13 cellular contexts compared by ENCODE assay signal in genomic region chr16:17474572-17474971, GRCh38. TPM values are rescaled to one million over a fixed set of nuclear protein-coding genes. Genes with fewer than 3 reads are reported as not detected.
DNase-seq lines count a peak whose midpoint lies in the region; ATAC-seq, FAIRE-seq and TF ChIP-seq lines count a peak whose summit lies in the region.
"Had no signal": no experiment of that assay in that cellular context is flagged by ENCODE, and none has a peak within 500 bp of the region (broad histone marks: within the 10 kb centered on the region; RNA-seq: fewer than 3 reads in every experiment).

No MANE protein-coding gene starts in this region.

- no peak overlapping the region for H3K4me3 ChIP-seq in neural progenitor cell
- H3K4me3 ChIP-seq in aorta (ENCODE audit: low read length in 2 of 2): no peak overlapping the region
- H3K4me3 ChIP-seq: coronary artery, upper lobe of left lung had no signal

- H3K79me2 ChIP-seq in neural progenitor cell (ENCODE audit: low read depth): no peaks in the 10 kb centered on the region

- H3K9ac ChIP-seq in neural progenitor cell: no peak overlapping the region

- peaks cover 7% of the 10 kb centered on the region for H4K20me1 ChIP-seq in neural progenitor cell (ENCODE audit: low read depth)

- CTCF ChIA-PET in activated CD8-positive, alpha-beta T cell treated with anti-CD3 and anti-CD28 coated beads for 36 hours (lab: Charles Lee): interaction anchor here (0.6 to 4.2 kb wide), 5 partner anchors 8 to 397 kb away, joined by 3 to 21 read pairs (median 4); no protein-coding TSS in a partner anchor

- DNase-seq in activated CD4-positive, alpha-beta T cell treated with anti-CD3 and anti-CD28 coated beads for 48 hours: peak; percentile 21
- DNase-seq in activated CD4-positive, alpha-beta T cell treated with anti-CD3 and anti-CD28 coated beads for 4 hours: no peak
- no peak for DNase-seq in GM12892 (ENCODE audit: insufficient read length)
- DNase-seq in activated CD8-positive, alpha-beta T cell treated with anti-CD3 and anti-CD28 coated beads for 36 hours: peak; percentile 25
- peak; percentile 37 for DNase-seq in neural progenitor cell (ENCODE audit: low spot score)
- DNase-seq in aorta: no peak
- DNase-seq: NCI-H524 treated with DMSO at 0.1 percent for 48 hours, Right ventricle myocardium superior, upper lobe of left lung had no signal

- no peaks in the 10 kb centered on the region for H3K27me3 Mint-ChIP-seq in activated CD8-positive, alpha-beta T cell treated with anti-CD3 and anti-CD28 coated beads for 36 hours
- peaks cover 12% of the 10 kb centered on the region for H3K27me3 Mint-ChIP-seq in neural progenitor cell (ENCODE audit: insufficient read depth, low read depth)

- no peak for TF ChIP-seq POLR2A in GM12892 (IDR thresholded peaks at IDR 0.05; ENCODE audit: low read depth, low read length)

- 34 to 38% methylated on average over 13 of the region's 13 CpGs for WGBS in aorta, 2 donors

- H3K36me3 Mint-ChIP-seq in activated CD8-positive, alpha-beta T cell treated with anti-CD3 and anti-CD28 coated beads for 36 hours (ENCODE audit: low read depth): no peaks in the 10 kb centered on the region
- no peaks in the 10 kb centered on the region for H3K36me3 Mint-ChIP-seq in neural progenitor cell

- no peak for TF ChIP-seq CTCF in activated CD8-positive, alpha-beta T cell treated with anti-CD3 and anti-CD28 coated beads for 36 hours (IDR thresholded peaks at IDR 0.05)
- TF ChIP-seq CTCF in neural progenitor cell (IDR thresholded peaks at IDR 0.05): no peak

- H3K4me2 ChIP-seq in neural progenitor cell: no peak overlapping the region

- FAIRE-seq in GM12892 (lab: Jason Lieb, UNC): peak; percentile 66

- H3K27ac ChIP-seq in neural progenitor cell: no peak overlapping the region
- no peak overlapping the region for H3K27ac ChIP-seq in aorta (ENCODE audit: low read depth in 1 of 2, low read length in 2 of 2)
- H3K27ac ChIP-seq: coronary artery, upper lobe of left lung had no signal

- no peaks in the 10 kb centered on the region for H3K9me3 ChIP-seq in neural progenitor cell (ENCODE audit: low read depth)
- peaks cover under 1% of the 10 kb centered on the region for H3K9me3 ChIP-seq in aorta (ENCODE audit: control insufficient read depth, low read length)
- H3K9me3 ChIP-seq: upper lobe of left lung had no signal

- H3K4me3 Mint-ChIP-seq in activated CD8-positive, alpha-beta T cell treated with anti-CD3 and anti-CD28 coated beads for 36 hours: peak overlapping the region; percentile 16
- peak overlapping the region; percentile 13 for H3K4me3 Mint-ChIP-seq in neural progenitor cell

- ATAC-seq in activated CD8-positive, alpha-beta T cell treated with anti-CD3 and anti-CD28 coated beads for 36 hours: no peak
- ATAC-seq in HG03457 (IDR thresholded peaks at IDR 0.05; ENCODE audit: unreplicated experiment) (no peak), aorta (ENCODE audit: low FRiP score) (no peak), GM19452 (IDR thresholded peaks at IDR 0.05; ENCODE audit: unreplicated experiment) (no peak)
- ATAC-seq: sciatic nerve had no signal

- H3K27me3 ChIP-seq in neural progenitor cell (peaks cover 15% of the 10 kb centered on the region), aorta (ENCODE audit: control insufficient read depth in 1 of 2, insufficient read depth in 2 of 2, low read length in 1 of 2) (no peaks in the 10 kb centered on the region)
- H3K27me3 ChIP-seq: upper lobe of left lung had no signal

- no peaks in the 10 kb centered on the region for H3K9me3 Mint-ChIP-seq in activated CD8-positive, alpha-beta T cell treated with anti-CD3 and anti-CD28 coated beads for 36 hours
- H3K9me3 Mint-ChIP-seq in neural progenitor cell: no peaks in the 10 kb centered on the region

- H3K4me1 Mint-ChIP-seq in activated CD8-positive, alpha-beta T cell treated with anti-CD3 and anti-CD28 coated beads for 36 hours (ENCODE audit: low read depth): peaks cover 30% of the 10 kb centered on the region
- H3K4me1 Mint-ChIP-seq in neural progenitor cell: peaks cover 37% of the 10 kb centered on the region

- H3K36me3 ChIP-seq in neural progenitor cell (no peaks in the 10 kb centered on the region), aorta (ENCODE audit: control insufficient read depth in 1 of 2, insufficient read depth in 2 of 2, low read length in 1 of 2) (no peaks in the 10 kb centered on the region)
- H3K36me3 ChIP-seq: upper lobe of left lung had no signal

- POLR2A ChIA-PET in activated CD8-positive, alpha-beta T cell treated with anti-CD3 and anti-CD28 coated beads for 36 hours (lab: Charles Lee): no interaction called here

- H2AFZ ChIP-seq in neural progenitor cell (replicated peaks): no peak overlapping the region

- H3K27ac Mint-ChIP-seq in activated CD8-positive, alpha-beta T cell treated with anti-CD3 and anti-CD28 coated beads for 36 hours: peak overlapping the region; percentile 16
- no peak overlapping the region for H3K27ac Mint-ChIP-seq in neural progenitor cell

- H3F3A ChIP-seq in neural progenitor cell (ENCODE audit: low read depth): peaks cover 14% of the 10 kb centered on the region

- intact Hi-C loops in activated CD8-positive, alpha-beta T cell treated with anti-CD3 and anti-CD28 coated beads for 36 hours (cut with micrococcal nuclease): no loop called here
- intact Hi-C loops in aorta (cut with DNase I): loop anchor here in 1 of 2 donors (5.0 to 10.0 kb wide), 2 partner anchors 100 to 202 kb away; no protein-coding TSS in a partner anchor

- H3K4me1 ChIP-seq in neural progenitor cell: peaks cover 12% of the 10 kb centered on the region
- H3K4me1 ChIP-seq in aorta (ENCODE audit: control insufficient read depth in 1 of 2, insufficient read depth in 2 of 2, low read length in 2 of 2): no peaks in the 10 kb centered on the region

RNA-seq across cellular contexts. Expression of gene XYLT1, which starts 3.8 kb away (rescaled TPM):
- polyA plus RNA-seq in GM12892 (2012; ENCODE audit: missing spikeins): 3.9 TPM
- 1 to 10 TPM; 7.3 to 8.9 TPM for total RNA-seq in activated CD8-positive, alpha-beta T cell treated with anti-CD3 and anti-CD28 coated beads for 36 hours
- total RNA-seq in neural progenitor cell (ENCODE audit: low replicate concordance) (5.9 and 8.2 TPM in 2 replicates), aorta (10 to 100 TPM; 15.0 to 15.9 TPM)
- polyA plus RNA-seq in aorta: 1 to 10 TPM; 1.3 to 2.2 TPM

Comparison
In these comparisons a context has a peak if more than half of its experiments do, and no peak if none do; other contexts are left out.
1. DNase-seq: peak in activated CD4-positive, alpha-beta T cell treated with anti-CD3 and anti-CD28 coated beads for 48 hours (single experiment), activated CD8-positive, alpha-beta T cell treated with anti-CD3 and anti-CD28 coated beads for 36 hours (single experiment) and neural progenitor cell (single experiment); none in activated CD4-positive, alpha-beta T cell treated with anti-CD3 and anti-CD28 coated beads for 4 hours (0 of 2), GM12892 (single experiment) and aorta (0 of 2).